22 cellular contexts compared by ENCODE assay signal in genomic region chr10:26222563-26222962, GRCh38. TPM values are rescaled to one million over a fixed set of nuclear protein-coding genes. Genes with fewer than 3 reads are reported as not detected.
DNase-seq lines count a peak whose midpoint lies in the region; ATAC-seq, FAIRE-seq and TF ChIP-seq lines count a peak whose summit lies in the region.
"Had no signal": no experiment of that assay in that cellular context is flagged by ENCODE, and none has a peak within 500 bp of the region (broad histone marks: within the 10 kb centered on the region; RNA-seq: fewer than 3 reads in every experiment).

No MANE protein-coding gene starts in this region.

- in situ Hi-C loops in K562 (cut with MboI) = no loop called here

- FAIRE-seq in K562 (lab: Jason Lieb, UNC) = no peak
- FAIRE-seq: H54, RCC 7860 had no signal

- TF ChIP-seq CTCF in K562 (IDR thresholded peaks at IDR 0.05 in 2 of 3, conservative IDR thresholded peaks at IDR 0.05 in 1 of 3; ENCODE audit: insufficient read depth in 2 of 3, low read depth in 1 of 3, low read length in 3 of 3) (no peak), lower leg skin (IDR thresholded peaks at IDR 0.05) (no peak), body of pancreas (IDR thresholded peaks at IDR 0.05) (no peak)

- BruUV-seq in K562 (replicated peaks; lab: Mats Ljungman, UMichigan) = no TSS peak

- no peaks in the 10 kb centered on the region for H3K9me1 ChIP-seq in K562 (ENCODE audit: control insufficient read depth, insufficient read depth, low read length)

- ATAC-seq in K562 (peak; percentile 53; the same call in 2 of the 3 replicates), body of pancreas (no peak)
- ATAC-seq: T-helper 17 cell had no signal

- H3K27me3 ChIP-seq in K562 (ENCODE audit: control insufficient read depth in 2 of 2, insufficient read depth in 2 of 2, low read length in 2 of 2) (peaks cover 2 to 14% of the 10 kb centered on the region in 2 experiments; a peak in 4 of 5 replicates), body of pancreas (peaks cover 0 to 28% of the 10 kb centered on the region in 2 donors)

- no peak overlapping the region for H3K4me2 ChIP-seq in K562 (ENCODE audit: insufficient read depth, low read length)

- no peak overlapping the region for H2AFZ ChIP-seq in K562 (ENCODE audit: low read depth, low read length)

- H3K4me3 ChIP-seq in K562 (no peak overlapping the region), lower leg skin (ENCODE audit: low read depth, poor library complexity, severe bottlenecking) (peak overlapping the region; percentile 6), body of pancreas (no peak overlapping the region)
- H3K4me3 ChIP-seq: SJSA1 had no signal

- TF ChIP-seq EP300 in K562 (IDR thresholded peaks at IDR 0.05; ENCODE audit: low read length) = peak; percentile 66

- CTCF ChIA-PET in K562 (lab: Yijun Ruan, JAX; ENCODE audit: low intra/inter-chr PET ratio) = no interaction called here

- H3K27ac ChIP-seq in K562 (ENCODE audit: extremely low read depth, low read depth, low read length) (no peak overlapping the region), body of pancreas (no peak overlapping the region)
- H3K27ac ChIP-seq: HL-60, SJSA1 had no signal

- no peaks in the 10 kb centered on the region for H3K79me2 ChIP-seq in K562 (ENCODE audit: control insufficient read depth, insufficient read depth, low read length)

- WGBS in K562 (ENCODE audit: insufficient coverage, low coverage, missing lambda C conversion rate) = 0% methylated on average over 3 of the region's 3 CpGs
- 54 to 66% methylated on average over 3 of the region's 3 CpGs for WGBS in lower leg skin, 2 donors
- WGBS in body of pancreas, 2 donors = 6 to 16% methylated on average over 3 of the region's 3 CpGs

- intact Hi-C loops in K562 (cut with micrococcal nuclease) (no loop called here), lower leg skin (cut with DNase I; ENCODE audit: low total_unique reads) (no loop called here), body of pancreas (cut with DNase I) (no loop called here)

- H4K20me1 ChIP-seq in K562 (replicated peaks; ENCODE audit: control insufficient read depth, insufficient read depth, low read length) = no peaks in the 10 kb centered on the region

- H3K9ac ChIP-seq in K562 (ENCODE audit: insufficient read depth in 1 of 2, low read depth in 2 of 2, low read length in 2 of 2) = no peak overlapping the region

- H3K4me1 ChIP-seq in K562 (replicated peaks in 1 of 2; ENCODE audit: control insufficient read depth in 2 of 2, insufficient read depth in 2 of 2, low read length in 2 of 2) (peaks cover 0 to 4% of the 10 kb centered on the region in 2 experiments; a peak in 2 of 5 replicates), body of pancreas (peaks cover 7% of the 10 kb centered on the region)
- H3K4me1 ChIP-seq: SJSA1 had no signal

- TF ChIP-seq RAD21 in K562 (CRISPR knock-in tag; conservative IDR thresholded peaks at IDR 0.05 in 1 of 2, IDR thresholded peaks at IDR 0.05 in 1 of 2) = no peak

- POLR2A ChIA-PET in K562 (lab: Yijun Ruan, JAX) = no interaction called here

- TF ChIP-seq POLR2A in K562 (conservative IDR thresholded peaks at IDR 0.05) = no peak
- no peak for TF ChIP-seq POLR2A in lower leg skin (IDR thresholded peaks at IDR 0.05)
- no peak for TF ChIP-seq POLR2A in body of pancreas (IDR thresholded peaks at IDR 0.05)

- H3K9me3 ChIP-seq in K562 (replicated peaks; ENCODE audit: control insufficient read depth, insufficient read depth, low read depth, low read length) (no peaks in the 10 kb centered on the region), body of pancreas (no peaks in the 10 kb centered on the region)

- DNase-seq in ELF-1 (ENCODE audit: low read depth, low spot score) (peak; percentile 19), OCI-M1 (lab: John Stamatoyannopoulos, UW) (peak; percentile 80), K562 (ENCODE audit: extremely low read depth in 1 of 4, low spot score in 3 of 4) (peak in 2 of 4 experiments; percentile 29 to 40), lower leg skin (ENCODE audit: low spot score in 2 of 2) (no peak), body of pancreas (no peak), AG08396 (ENCODE audit: low spot score) (no peak)
- no peak for DNase-seq in activated CD4-positive, alpha-beta T cell treated with anti-CD3 and anti-CD28 coated beads for 4 hours
- DNase-seq: CD4-positive, CD25-positive, alpha-beta regulatory T cell; COR-L47; DMS79; KG1; NCI-H187; NCI-H69; SW 1271; T-helper 17 cell had no signal

- H3K36me3 ChIP-seq in K562 (ENCODE audit: control insufficient read depth, insufficient read depth, low read length) (no peaks in the 10 kb centered on the region), body of pancreas (replicated peaks in 1 of 2; ENCODE audit: insufficient read depth in 1 of 2, low read depth in 2 of 2) (no peaks in the 10 kb centered on the region)
- H3K36me3 ChIP-seq: SJSA1 had no signal

TF ChIP-seq in K562, 482 proteins besides CTCF, POLR2A, EP300 and RAD21 (continues in another document):
- TF ChIP-seq RBM14 (IDR thresholded peaks at IDR 0.05; ENCODE audit: borderline replicate concordance, insufficient read depth, low read depth, low read length) (no peak), MLX (CRISPR knock-in tag; conservative IDR thresholded peaks at IDR 0.05) (no peak), SNIP1 (IDR thresholded peaks at IDR 0.05; ENCODE audit: low read depth) (no peak), EHMT2 (IDR thresholded peaks at IDR 0.05) (no peak), ZNF280A (IDR thresholded peaks at IDR 0.05; ENCODE audit: low read depth, partially characterized antibody) (no peak), ZC3H8 (IDR thresholded peaks at IDR 0.05) (no peak), TBP (optimal IDR thresholded peaks at IDR 0.05; ENCODE audit: low read depth, low read length) (no peak), ARID1B (IDR thresholded peaks at IDR 0.05) (peak; percentile 94), SMARCE1 (IDR thresholded peaks at IDR 0.05) (peak; percentile 78; the same call in 1 of the 2 replicates), SRSF9 (IDR thresholded peaks at IDR 0.05; ENCODE audit: borderline replicate concordance, low read depth, low read length) (no peak), ZFPM2 (CRISPR knock-in tag; IDR thresholded peaks at IDR 0.05) (no peak), ZNF197 (CRISPR knock-in tag; IDR thresholded peaks at IDR 0.05; ENCODE audit: low read depth) (no peak), MXD1 (CRISPR knock-in tag; IDR thresholded peaks at IDR 0.05; ENCODE audit: borderline replicate concordance, poor library complexity, severe bottlenecking) (no peak), ZNF124 (CRISPR knock-in tag; IDR thresholded peaks at IDR 0.05) (no peak), ZC3H4 (CRISPR knock-in tag; IDR thresholded peaks at IDR 0.05; ENCODE audit: borderline replicate concordance) (no peak), TGIF2 (CRISPR knock-in tag; IDR thresholded peaks at IDR 0.05) (no peak), ZNF79 (CRISPR knock-in tag; IDR thresholded peaks at IDR 0.05; ENCODE audit: low read depth) (no peak), FOS (IDR thresholded peaks at IDR 0.05; ENCODE audit: extremely low read depth, insufficient read length) (no peak)

RNA-seq across cellular contexts. Expression of gene GAD2, which starts 6.0 kb away (rescaled TPM):
- total RNA-seq in K562 (2011; cell fraction: chromatin; rRNA removed; ENCODE audit: low replicate concordance) = not detected in 2 replicates
- not detected in 2 replicates for total RNA-seq in K562 (2011; cell fraction: nucleolus; rRNA removed)
- not detected in 2 replicates for total RNA-seq in K562 (2011; cell fraction: nucleoplasm; rRNA removed)
- total RNA-seq in K562 (2014; rRNA removed) (not detected in 2 replicates), K562 (2014; rRNA removed; fragmentation: Illumina TruSeq; extraction: Trizol) (not detected in 2 replicates), K562 (2015; rRNA removed; fragmentation: Illumina TruSeq; extraction: Trizol) (not detected in 2 replicates), K562 (2021) (not detected in 2 replicates), lower leg skin (under 1 TPM in 1 of 4 donors, not detected in 3; 0.51 TPM), body of pancreas (10 to 100 TPM in 1 of 2 donors, 1 to 10 TPM in 1; 4.3 to 11.7 TPM)
- polyA plus RNA-seq in K562 (2011; rRNA removed) (not detected in 2 replicates), K562 (2014; fragmentation: Illumina TruSeq; extraction: Trizol) (not detected in 2 replicates), K562 (2014; fragmentation: Nextera tagmentation; extraction: Ambion mirVana) (not detected), K562 (2014; rRNA removed) (not detected in 2 replicates)
- polyA plus RNA-seq in K562 (2011; cell fraction: cytosol; rRNA removed) = not detected in 2 replicates
- not detected in 2 replicates for polyA plus RNA-seq in K562 (2011; cell fraction: nucleus; rRNA removed)
- polyA plus RNA-seq in K562 (2012) = not detected in 2 replicates
- polyA minus RNA-seq in K562 (2011; rRNA and poly(A)+ RNA removed) = not detected in 2 replicates
- polyA minus RNA-seq in K562 (2011; cell fraction: cytosol; rRNA and poly(A)+ RNA removed) = not detected in 2 replicates
- not detected in 2 replicates for polyA minus RNA-seq in K562 (2011; cell fraction: nucleus; rRNA and poly(A)+ RNA removed)
- total RNA-seq: CD4-positive, CD25-positive, alpha-beta regulatory T cell; HT-29; NCI-H460; SJSA1; T-helper 17 cell had no signal
- polyA plus RNA-seq: BJ; CD4-positive, CD25-positive, alpha-beta regulatory T cell had no signal

Comparison
In these comparisons a context has a peak if more than half of its experiments do, and no peak if none do; other contexts are left out.
1. DNase-seq: peak in ELF-1 (single experiment) and OCI-M1 (single experiment); none in lower leg skin (0 of 2), activated CD4-positive, alpha-beta T cell treated with anti-CD3 and anti-CD28 coated beads for 4 hours (0 of 2), body of pancreas (0 of 4) and AG08396 (single experiment).